ENCODE assay signal across 23 cellular contexts in the genomic region with DNA sequence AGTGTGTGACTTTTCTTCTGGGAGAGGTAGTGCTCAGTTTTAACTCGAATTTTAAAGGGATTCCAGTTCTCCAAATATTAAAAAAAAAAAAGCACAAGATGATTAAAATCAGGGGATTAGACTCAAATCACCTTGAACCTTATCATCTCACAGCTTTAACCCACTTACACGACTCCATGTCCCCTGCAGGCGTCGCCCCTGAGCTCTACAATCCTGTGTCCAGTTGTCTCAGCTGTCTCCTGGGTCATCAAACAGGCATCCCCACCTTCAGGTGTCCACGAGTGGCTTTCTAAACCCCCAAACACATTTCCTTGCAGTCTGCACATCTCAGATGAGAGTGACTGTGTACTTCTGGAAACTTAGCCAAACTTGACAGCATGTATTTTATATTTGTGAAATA. TPM values are rescaled to one million over a fixed set of nuclear protein-coding genes. Genes with fewer than 3 reads are reported as not detected.
A peak's percentile ranks its signal among the peaks of the same experiment; 100 is the strongest.
DNase-seq lines count a peak whose midpoint lies in the region; ATAC-seq, FAIRE-seq and TF ChIP-seq lines count a peak whose summit lies in the region.
"Had no signal": no experiment of that assay in that cellular context is flagged by ENCODE, and none has a peak within 500 bp of the region (broad histone marks: within the 10 kb centered on the region; RNA-seq: fewer than 3 reads in every experiment).

No MANE protein-coding gene starts in this region.

- no peak overlapping the region for H3K56ac ChIP-seq in H1 (replicated peaks; ENCODE audit: insufficient read length, low read depth, low read length)

- H3K14ac ChIP-seq in H1 (ENCODE audit: insufficient read length), result no peak overlapping the region

- TF ChIP-seq EP300 in H1 (IDR thresholded peaks at IDR 0.05; ENCODE audit: borderline replicate concordance in 1 of 2, low read depth in 2 of 2, low read length in 2 of 2), result no peak

- no peak overlapping the region for H3K27ac ChIP-seq in H1 (ENCODE audit: low read depth, low read length)
- H3K27ac ChIP-seq: 22Rv1, BLaER1, C4-2B, GM23248 had no signal

- H3K4me3 ChIP-seq in H1 (ENCODE audit: extremely low read depth in 1 of 4, insufficient read depth in 2 of 4, low read depth in 3 of 4, low read length in 4 of 4) (no peak overlapping the region), lower leg skin (ENCODE audit: low read depth, poor library complexity, severe bottlenecking) (no peak overlapping the region)
- H3K4me3 ChIP-seq: BLaER1, GM23248 had no signal

- 0 out of 7 replicates have a peak, but pooled peaks cover 0 to under 1% (median 0%) of the 10 kb centered on the region in 4 experiments for H3K4me1 ChIP-seq in H1 (replicated peaks in 1 of 4; ENCODE audit: control insufficient read depth in 3 of 4, insufficient read depth in 4 of 4, low read length in 3 of 4)
- H3K4me1 ChIP-seq: Caco-2 had no signal

- H3K18ac ChIP-seq in H1 (ENCODE audit: extremely low read depth, low read length), result no peak overlapping the region

- H3K4me2 ChIP-seq in H1 (ENCODE audit: insufficient read depth in 1 of 2, low read depth in 2 of 2, low read length in 2 of 2), result no peak overlapping the region
- H3K4me2 ChIP-seq: BLaER1 had no signal

- H3K4ac ChIP-seq in H1 (replicated peaks; ENCODE audit: insufficient read length, low read depth, low read length), result no peak overlapping the region

- no peak overlapping the region for H2AK5ac ChIP-seq in H1 (ENCODE audit: low read depth, low read length)

- H4K91ac ChIP-seq in H1 (replicated peaks; ENCODE audit: insufficient read length, low read length), result no peak overlapping the region

- H3K27me3 ChIP-seq in H1 (replicated peaks in 1 of 4; ENCODE audit: control insufficient read depth in 3 of 4, extremely low read depth in 1 of 4, insufficient read depth in 3 of 4, low read length in 3 of 4), result no peaks in the 10 kb centered on the region; a peak in 1 of 7 replicates
- H3K27me3 ChIP-seq: BLaER1 had no signal

- H3K9me3 Mint-ChIP-seq in natural killer cell (no peaks in the 10 kb centered on the region), WTC11 (no peaks in the 10 kb centered on the region)
- H3K9me3 Mint-ChIP-seq in natural killer cell treated with Interleukin-12 subunit alpha and Interleukin-12 subunit beta and Interleukin-15 and Interleukin-18, amount 100 ng/mL, for 72 hours, result peaks cover 4% of the 10 kb centered on the region
- H3K9me3 Mint-ChIP-seq: CD8-positive, alpha-beta T cell had no signal

- DNase-seq in natural killer cell, result no peak
- no peak for DNase-seq in natural killer cell treated with Interleukin-12 subunit alpha and Interleukin-12 subunit beta and Interleukin-15 and Interleukin-18, amount 100 ng/mL, for 72 hours (ENCODE audit: low spot score)
- no peak for DNase-seq in H1 (ENCODE audit: low read depth in 1 of 2, low spot score in 2 of 2)
- DNase-seq in mesenteric fat pad (ENCODE audit: low spot score), result peak; percentile 33
- DNase-seq in NCI-H524 treated with DMSO at 0.1 percent for 48 hours (lab: John Stamatoyannopoulos, UW), result no peak
- DNase-seq in WTC11 (ENCODE audit: low spot score), result no peak
- no peak for DNase-seq in lower leg skin (ENCODE audit: low spot score in 2 of 2)
- DNase-seq: Caco-2; CD4-positive, CD25-positive, alpha-beta regulatory T cell; CD8-positive, alpha-beta T cell; DMS153; DND-41; HCEC 1CT had no signal

- H3K27ac Mint-ChIP-seq in natural killer cell (peak overlapping the region; percentile 95), WTC11 (no peak overlapping the region)
- peak overlapping the region in 1 of 2 donors; percentile 63 for H3K27ac Mint-ChIP-seq in natural killer cell treated with Interleukin-12 subunit alpha and Interleukin-12 subunit beta and Interleukin-15 and Interleukin-18, amount 100 ng/mL, for 72 hours
- H3K27ac Mint-ChIP-seq: B cell; CD4-positive, CD25-positive, alpha-beta regulatory T cell had no signal

- intact Hi-C loops in natural killer cell (cut with micrococcal nuclease) (no loop called here), lower leg skin (cut with DNase I; ENCODE audit: low total_unique reads) (no loop called here)

- H2BK20ac ChIP-seq in H1 (ENCODE audit: low read length), result no peak overlapping the region

- H3K9ac ChIP-seq in H1 (replicated peaks in 1 of 4; ENCODE audit: extremely low read depth in 1 of 4, low read depth in 3 of 4, low read length in 3 of 4), result no peak overlapping the region
- H3K9ac ChIP-seq: BLaER1, GM23248 had no signal

- peaks cover 0 to 2% of the 10 kb centered on the region in 2 experiments; a peak in 2 of 4 replicates for H3K79me2 ChIP-seq in H1 (ENCODE audit: control insufficient read depth in 1 of 2, insufficient read depth in 2 of 2, low read length in 2 of 2)

- H3K23me2 ChIP-seq in H1 (ENCODE audit: low read depth, low read length), result no peaks in the 10 kb centered on the region

- H2BK120ac ChIP-seq in H1 (replicated peaks; ENCODE audit: low read depth, low read length), result no peak overlapping the region

- peak; percentile 10 to 34; a peak in 1 of 4 replicates for TF ChIP-seq RAD21 in H1 (IDR thresholded peaks at IDR 0.05 in 1 of 2, conservative IDR thresholded peaks at IDR 0.05 in 1 of 2; ENCODE audit: low read depth in 2 of 2, low read length in 2 of 2)

- TF ChIP-seq CTCF in natural killer cell (IDR thresholded peaks at IDR 0.05) (no peak), H1 (IDR thresholded peaks at IDR 0.05; ENCODE audit: control extremely low read depth in 1 of 3, insufficient read depth in 1 of 3, low read depth in 1 of 3, low read length in 3 of 3) (peak; percentile 11 to 13 (median 12); a peak in 2 of 4 replicates), WTC11 (IDR thresholded peaks at IDR 0.05) (no peak), lower leg skin (IDR thresholded peaks at IDR 0.05) (no peak)

- H4K8ac ChIP-seq in H1 (ENCODE audit: extremely low read depth, insufficient read depth, low read length), result no peak overlapping the region

- CTCF ChIA-PET in H1 (lab: Charles Lee; ENCODE audit: partially characterized antibody) (interaction anchor here (0.6 to 0.7 kb wide), 2 partner anchors 28 to 31 kb away, joined by 3 read pairs; no protein-coding TSS in a partner anchor), WTC11 (lab: Charles Lee) (interaction anchor here (0.6 to 1.1 kb wide), 4 partner anchors 15 to 206 kb away, joined by 3 to 4 read pairs (median 3); a partner anchor contains a TSS)

- H3K36me3 ChIP-seq in H1 (ENCODE audit: control insufficient read depth in 2 of 4, insufficient read depth in 4 of 4, low read length in 3 of 4), result peaks cover 0 to 5% (median 3%) of the 10 kb centered on the region in 4 experiments; a peak in 2 of 8 replicates

- no peak overlapping the region for H2AFZ ChIP-seq in H1 (ENCODE audit: low read length)
- H2AFZ ChIP-seq: GM23248 had no signal

- H4K20me1 ChIP-seq in H1 (replicated peaks in 1 of 2; ENCODE audit: control insufficient read depth in 1 of 2, insufficient read depth in 2 of 2, low read length in 2 of 2), result peaks cover 0 to under 1% of the 10 kb centered on the region in 2 experiments

- POLR2A ChIA-PET in H1 (lab: Charles Lee; ENCODE audit: partially characterized antibody), result no interaction called here
- POLR2A ChIA-PET in WTC11 (lab: Charles Lee), result interaction anchor here (0.7 kb wide), 1 partner anchor 11 kb away, joined by 4 read pairs; no protein-coding TSS in a partner anchor

- H2BK12ac ChIP-seq in H1 (ENCODE audit: low read depth, low read length), result no peak overlapping the region

- TF ChIP-seq POLR2A in H1 (IDR thresholded peaks at IDR 0.05; ENCODE audit: control extremely low read depth in 1 of 2, low read depth in 2 of 2, low read length in 2 of 2) (no peak), lower leg skin (IDR thresholded peaks at IDR 0.05) (no peak)

- H2BK15ac ChIP-seq in H1 (ENCODE audit: low read length), result no peak overlapping the region

- H3K4me3 Mint-ChIP-seq in natural killer cell (peak overlapping the region; percentile 45), WTC11 (no peak overlapping the region)
- no peak overlapping the region for H3K4me3 Mint-ChIP-seq in natural killer cell treated with Interleukin-12 subunit alpha and Interleukin-12 subunit beta and Interleukin-15 and Interleukin-18, amount 100 ng/mL, for 72 hours
- H3K4me3 Mint-ChIP-seq: B cell; CD4-positive, CD25-positive, alpha-beta regulatory T cell; CD8-positive, alpha-beta T cell had no signal

- H2BK5ac ChIP-seq in H1 (ENCODE audit: low read depth, low read length), result no peak overlapping the region

- H4K5ac ChIP-seq in H1 (ENCODE audit: insufficient read length, low read depth, low read length), result no peak overlapping the region

- H3K79me1 ChIP-seq in H1 (ENCODE audit: low read depth, low read length), result no peaks in the 10 kb centered on the region; the same call in 1 of the 2 replicates

- no peak overlapping the region for H3K23ac ChIP-seq in H1 (ENCODE audit: insufficient read length)

- FAIRE-seq in H1 (lab: Jason Lieb, UNC), result no peak
- FAIRE-seq: A204.1, G401.6, GM12892, H54 had no signal

- H3K9me3 ChIP-seq in H1 (ENCODE audit: insufficient read depth in 2 of 2, low read depth in 1 of 2, low read length in 1 of 2), result no peaks in the 10 kb centered on the region
- H3K9me3 ChIP-seq: Caco-2 had no signal

- 80% methylated on average over 5 of the region's 5 CpGs; no CpG with 5 or more reads in 1 of the 2 experiments for WGBS in H1 (ENCODE audit: extremely low coverage in 1 of 2, insufficient coverage in 1 of 2, insufficient read length in 1 of 2, insufficient replicate concordance in 2 of 2, low coverage in 1 of 2, low lambda C conversion rate in 2 of 2, missing lambda C conversion rate in 1 of 2), 2 experiments
- 82 to 88% methylated on average over 5 of the region's 5 CpGs for WGBS in lower leg skin, 2 donors

- peaks cover 40 to 44% of the 10 kb centered on the region in 2 donors for H3K4me1 Mint-ChIP-seq in natural killer cell
- H3K4me1 Mint-ChIP-seq in natural killer cell treated with Interleukin-12 subunit alpha and Interleukin-12 subunit beta and Interleukin-15 and Interleukin-18, amount 100 ng/mL, for 72 hours (ENCODE audit: low read depth in 2 of 2), result peaks cover 31 to 39% of the 10 kb centered on the region in 2 donors
- H3K4me1 Mint-ChIP-seq in WTC11, result peaks cover 18% of the 10 kb centered on the region

- no peaks in the 10 kb centered on the region for H3K36me3 Mint-ChIP-seq in natural killer cell
- H3K36me3 Mint-ChIP-seq in natural killer cell treated with Interleukin-12 subunit alpha and Interleukin-12 subunit beta and Interleukin-15 and Interleukin-18, amount 100 ng/mL, for 72 hours, result peaks cover 37% of the 10 kb centered on the region
- H3K36me3 Mint-ChIP-seq in WTC11, result peaks cover 28% of the 10 kb centered on the region

- ATAC-seq in natural killer cell (no peak), WTC11 (no peak), GM21717 (IDR thresholded peaks at IDR 0.05; ENCODE audit: unreplicated experiment) (no peak)
- no peak for ATAC-seq in natural killer cell treated with Interleukin-12 subunit alpha and Interleukin-12 subunit beta and Interleukin-15 and Interleukin-18, amount 100 ng/mL, for 72 hours
- ATAC-seq: CD8-positive, alpha-beta T cell had no signal

- H3K27me3 Mint-ChIP-seq in natural killer cell (ENCODE audit: low read depth in 2 of 2) (no peaks in the 10 kb centered on the region), WTC11 (ENCODE audit: low read depth) (peaks cover 5% of the 10 kb centered on the region)
- no peaks in the 10 kb centered on the region for H3K27me3 Mint-ChIP-seq in natural killer cell treated with Interleukin-12 subunit alpha and Interleukin-12 subunit beta and Interleukin-15 and Interleukin-18, amount 100 ng/mL, for 72 hours
- H3K27me3 Mint-ChIP-seq: B cell; CD4-positive, CD25-positive, alpha-beta regulatory T cell had no signal

RNA-seq across cellular contexts. Expression of a gene that starts 14.1 kb away (rescaled TPM):
- total RNA-seq in natural killer cell, result 10 to 100 TPM; 43.8 to 69.1 (median 49.5) TPM
- 10 to 100 TPM; 34.6 to 42.5 TPM for total RNA-seq in natural killer cell treated with Interleukin-12 subunit alpha and Interleukin-12 subunit beta and Interleukin-15 and Interleukin-18, amount 100 ng/mL, for 72 hours
- 23.1 and 25.9 TPM in 2 replicates for total RNA-seq in H1 (2021; fragmentation: NEBNext Ultra II Directional; extraction: Animal tissue kit (Norgen Biotek cat#: 25700))
- 2.6 and 3.9 TPM in 2 replicates for polyA plus RNA-seq in H1 (2011; rRNA removed)
- 5.3 TPM for polyA plus RNA-seq in H1 (2011; cell fraction: cytosol; rRNA removed)
- 2.9 TPM for polyA plus RNA-seq in H1 (2011; cell fraction: nucleus; rRNA removed)
- 3.9 to 8.6 TPM (median 5.6 TPM) in 4 replicates for polyA plus RNA-seq in H1 (2012, experiment 1 of 2)
- 0.87 TPM for polyA plus RNA-seq in H1 (2012, experiment 2 of 2)
- 8.9 TPM for polyA plus RNA-seq in H1 (2013, experiment 1 of 2)
- 9.0 TPM for polyA plus RNA-seq in H1 (2013, experiment 2 of 2)
- polyA minus RNA-seq in H1 (2011; rRNA and poly(A)+ RNA removed), result 25.5 and 41.6 TPM in 2 replicates
- 16.7 TPM for polyA minus RNA-seq in H1 (2011; cell fraction: cytosol; rRNA and poly(A)+ RNA removed)
- polyA minus RNA-seq in H1 (2011; cell fraction: nucleus; rRNA and poly(A)+ RNA removed), result 27.7 TPM
- 15.5 TPM for total RNA-seq in mesenteric fat pad
- total RNA-seq in WTC11 (2021), result 47.1 to 59.2 TPM (median 49.2 TPM) in 3 replicates
- 10 to 100 TPM; 11.8 to 23.2 (median 15.8) TPM for total RNA-seq in lower leg skin

RNA-seq across cellular contexts. Expression of a gene that starts 28.5 kb away (rescaled TPM):
- total RNA-seq in natural killer cell (10 to 100 TPM; 27.4 to 41.2 (median 28.4) TPM), mesenteric fat pad (11.2 TPM), WTC11 (2021) (34.6 to 40.3 TPM (median 35.0 TPM) in 3 replicates), lower leg skin (10 to 100 TPM; 11.6 to 13.7 (median 12.9) TPM)
- 10 to 100 TPM; 30.7 to 33.4 TPM for total RNA-seq in natural killer cell treated with Interleukin-12 subunit alpha and Interleukin-12 subunit beta and Interleukin-15 and Interleukin-18, amount 100 ng/mL, for 72 hours
- 16.5 and 18.7 TPM in 2 replicates for total RNA-seq in H1 (2021; fragmentation: NEBNext Ultra II Directional; extraction: Animal tissue kit (Norgen Biotek cat#: 25700))
- 4.9 and 5.2 TPM in 2 replicates for polyA plus RNA-seq in H1 (2011; rRNA removed)
- polyA plus RNA-seq in H1 (2011; cell fraction: cytosol; rRNA removed), result 6.5 TPM
- polyA plus RNA-seq in H1 (2011; cell fraction: nucleus; rRNA removed), result 7.0 TPM
- 5.2 to 10.5 TPM (median 6.4 TPM) in 4 replicates for polyA plus RNA-seq in H1 (2012, experiment 1 of 2)
- polyA plus RNA-seq in H1 (2012, experiment 2 of 2), result 0.68 TPM
- polyA plus RNA-seq in H1 (2013, experiment 1 of 2), result 9.3 TPM
- 8.7 TPM for polyA plus RNA-seq in H1 (2013, experiment 2 of 2)
- polyA minus RNA-seq in H1 (2011; rRNA and poly(A)+ RNA removed), result 25.5 and 25.7 TPM in 2 replicates
- polyA minus RNA-seq in H1 (2011; cell fraction: cytosol; rRNA and poly(A)+ RNA removed), result 10.3 TPM
- polyA minus RNA-seq in H1 (2011; cell fraction: nucleus; rRNA and poly(A)+ RNA removed), result 23.5 TPM

Comparison
In these comparisons a context has a peak if more than half of its experiments do, and no peak if none do; other contexts are left out.
1. CTCF ChIP-seq: peak in H1 (3 of 3); none in natural killer cell (single experiment), WTC11 (single experiment) and lower leg skin (0 of 3).